13 cellular contexts compared by ENCODE assay signal in genomic region chr4:99968330-99968729, GRCh38. TPM values are rescaled to one million over a fixed set of nuclear protein-coding genes. Genes with fewer than 3 reads are reported as not detected.
DNase-seq lines count a peak whose midpoint lies in the region; ATAC-seq and TF ChIP-seq lines count a peak whose summit lies in the region.
"Had no signal": no experiment of that assay in that cellular context is flagged by ENCODE, and none has a peak within 500 bp of the region (broad histone marks: within the 10 kb centered on the region; RNA-seq: fewer than 3 reads in every experiment).

No MANE protein-coding gene starts in this region.

- H4K91ac ChIP-seq in IMR-90 (ENCODE audit: insufficient read depth, low read depth, low read length), result peak overlapping the region; percentile 61; the same call in 1 of the 2 replicates

- ATAC-seq in IMR-90 (ENCODE audit: low read depth), result peak; percentile 97

- WGBS in IMR-90 (ENCODE audit: extremely low coverage in 2 of 2, insufficient read length in 1 of 2), 2 experiments, result no CpG with 5 or more reads among the region's 1 CpG

- dilution Hi-C loops in IMR-90 (cut with HindIII; ENCODE audit: low sequenced_read_pairs, unreplicated experiment), result no loop called here

- H3K4me1 ChIP-seq in IMR-90 (ENCODE audit: control insufficient read depth, insufficient read depth, low read length) (peaks cover 9% of the 10 kb centered on the region), HAP-1 (no peaks in the 10 kb centered on the region)

- peak overlapping the region; percentile 67; the same call in 1 of the 2 replicates for H3K18ac ChIP-seq in IMR-90 (ENCODE audit: low read depth, low read length)

- peak overlapping the region; percentile 85; the same call in 2 of the 3 replicates for H2BK15ac ChIP-seq in IMR-90 (ENCODE audit: low read depth, low read length)

- peak overlapping the region; percentile 36 for H3K23ac ChIP-seq in IMR-90 (ENCODE audit: low read depth, low read length)

- H4K8ac ChIP-seq in IMR-90 (ENCODE audit: low read depth in 2 of 2, low read length in 2 of 2), result peak overlapping the region; percentile 48 to 79; a peak in 3 of 4 replicates

- H2BK120ac ChIP-seq in IMR-90 (ENCODE audit: low read depth, low read length), result peak overlapping the region; percentile 89

- no peaks in the 10 kb centered on the region for H3K27me3 ChIP-seq in IMR-90 (ENCODE audit: control insufficient read depth, insufficient read depth, low read length)
- no peaks in the 10 kb centered on the region for H3K27me3 ChIP-seq in HAP-1 (ENCODE audit: low read depth)

- H4K5ac ChIP-seq in IMR-90 (ENCODE audit: low read depth, low read length), result peak overlapping the region; percentile 27; the same call in 1 of the 2 replicates

- no peaks in the 10 kb centered on the region for H3K36me3 ChIP-seq in IMR-90 (ENCODE audit: control insufficient read depth, insufficient read depth, low read length)
- no peaks in the 10 kb centered on the region for H3K36me3 ChIP-seq in HAP-1 (replicated peaks)

- H3K4ac ChIP-seq in IMR-90 (ENCODE audit: low read depth, low read length), result peak overlapping the region; percentile 67

- no peak for TF ChIP-seq RAD21 in IMR-90 (IDR thresholded peaks at IDR 0.05; ENCODE audit: low read length)

- H2AK9ac ChIP-seq in IMR-90 (replicated peaks; ENCODE audit: low read depth, low read length, poor library complexity), result no peak overlapping the region

- DNase-seq in AG09309 (ENCODE audit: low read depth) (peak; percentile 23), IMR-90 (peak; percentile 93), choroid plexus epithelial cell (ENCODE audit: low read depth) (peak; percentile 81), kidney tubule cell (ENCODE audit: low spot score) (peak; percentile 84), OCI-M2 (lab: John Stamatoyannopoulos, UW; ENCODE audit: unreplicated experiment) (no peak), posterior cingulate gyrus (no peak), HAP-1 (ENCODE audit: low spot score in 2 of 2) (no peak)
- DNase-seq in activated CD4-positive, CD25-positive, alpha-beta regulatory T cell (lab: John Stamatoyannopoulos, UW), result no peak
- DNase-seq: NCI-H1105 treated with DMSO at 0.1 percent for 48 hours; NCI-H526; stimulated activated CD4-positive, alpha-beta T cell treated with anti-CD3 and anti-CD28 coated beads, Interleukin-4, amount 100 ng/mL, for 4 hours; stimulated activated naive CD4-positive, alpha-beta T cell treated with Interleukin-2 at 50 U/mL for 16 hours had no signal

- no peak for TF ChIP-seq POLR2A in IMR-90 (IDR thresholded peaks at IDR 0.05; ENCODE audit: low read depth, low read length)

- H3K4me3 ChIP-seq in AG09309 (ENCODE audit: control insufficient read depth, low read depth, low read length), result no peak overlapping the region
- H3K4me3 ChIP-seq in IMR-90 (ENCODE audit: insufficient read depth, low read depth, low read length), result no peak overlapping the region
- no peak overlapping the region for H3K4me3 ChIP-seq in choroid plexus epithelial cell (ENCODE audit: low read depth, low read length)
- no peak overlapping the region for H3K4me3 ChIP-seq in HAP-1

- CTCF ChIA-PET in IMR-90 (lab: Yijun Ruan, JAX), result interaction anchor here (1.0 kb wide), 1 partner anchor 20 kb away, joined by 3 read pairs; no protein-coding TSS in a partner anchor

- H4K20me1 ChIP-seq in IMR-90 (ENCODE audit: insufficient read depth, low read length), result no peaks in the 10 kb centered on the region

- peak overlapping the region; percentile 84 for H3K14ac ChIP-seq in IMR-90 (replicated peaks; ENCODE audit: low read depth, low read length)

- POLR2A ChIA-PET in IMR-90 (lab: Charles Lee; ENCODE audit: unreplicated experiment), result interaction anchor here (0.6 kb wide), 1 partner anchor 18 kb away, joined by 3 read pairs; no protein-coding TSS in a partner anchor

- H3K79me1 ChIP-seq in IMR-90 (ENCODE audit: low read depth in 1 of 2, low read length in 2 of 2), result 0 out of 4 replicates have a peak, but pooled peaks cover 0 to 4% of the 10 kb centered on the region in 2 experiments

- H2AFZ ChIP-seq in IMR-90 (replicated peaks; ENCODE audit: low read length, poor library complexity), result no peak overlapping the region

- peak overlapping the region; percentile 50 for H3K27ac ChIP-seq in IMR-90 (ENCODE audit: insufficient read depth, low read length)
- H3K27ac ChIP-seq: C4-2B had no signal

- peaks cover 4% of the 10 kb centered on the region; the same call in 1 of the 2 replicates for H3K9me1 ChIP-seq in IMR-90 (ENCODE audit: insufficient read depth, low read length)

- H3K9me3 ChIP-seq in IMR-90 (ENCODE audit: control insufficient read depth, insufficient read depth, low read length) (no peaks in the 10 kb centered on the region), HAP-1 (no peaks in the 10 kb centered on the region)

- H3K9ac ChIP-seq in IMR-90 (ENCODE audit: low read depth, low read length), result no peak overlapping the region

- peak overlapping the region; percentile 54; the same call in 1 of the 2 replicates for H2AK5ac ChIP-seq in IMR-90 (ENCODE audit: low read depth, low read length)

- no TSS peak for BruUV-seq in IMR-90 (replicated peaks; lab: Mats Ljungman, UMichigan)

- peak overlapping the region; percentile 83 for H2BK20ac ChIP-seq in IMR-90 (ENCODE audit: low read depth, low read length)

- H3K4me2 ChIP-seq in IMR-90 (ENCODE audit: low read depth, low read length), result peak overlapping the region; percentile 67

- H3K56ac ChIP-seq in IMR-90 (ENCODE audit: extremely low read depth, insufficient read depth, low read length), result peak overlapping the region; percentile 40

- intact Hi-C loops in IMR-90 (cut with micrococcal nuclease), result no loop called here
- intact Hi-C loops in posterior cingulate gyrus (cut with DNase I), result no loop called here

- peak overlapping the region; percentile 86 for H2BK5ac ChIP-seq in IMR-90 (ENCODE audit: low read depth, low read length, poor library complexity, severe bottlenecking)

- in situ Hi-C loops in IMR-90 (cut with MboI; ENCODE audit: low sequenced_read_pairs), result no loop called here
- in situ Hi-C loops in HAP-1 (cut with MboI; ENCODE audit: low sequenced_read_pairs), result no loop called here

- TF ChIP-seq CTCF in AG09309 (IDR thresholded peaks at IDR 0.05; ENCODE audit: control insufficient read depth, insufficient read depth, low read depth, low read length, missing control alignments) (no peak), IMR-90 (conservative IDR thresholded peaks at IDR 0.05; ENCODE audit: low read depth, low read length) (no peak), choroid plexus epithelial cell (conservative IDR thresholded peaks at IDR 0.05; ENCODE audit: low read depth, low read length) (no peak)

TF ChIP-seq in IMR-90, 13 proteins besides CTCF, POLR2A, EP300 and RAD21:
- peak; percentile 42; the same call in 1 of the 2 replicates for TF ChIP-seq RFX5 (IDR thresholded peaks at IDR 0.05; ENCODE audit: low read depth, low read length)
- TF ChIP-seq, protein P1, sequence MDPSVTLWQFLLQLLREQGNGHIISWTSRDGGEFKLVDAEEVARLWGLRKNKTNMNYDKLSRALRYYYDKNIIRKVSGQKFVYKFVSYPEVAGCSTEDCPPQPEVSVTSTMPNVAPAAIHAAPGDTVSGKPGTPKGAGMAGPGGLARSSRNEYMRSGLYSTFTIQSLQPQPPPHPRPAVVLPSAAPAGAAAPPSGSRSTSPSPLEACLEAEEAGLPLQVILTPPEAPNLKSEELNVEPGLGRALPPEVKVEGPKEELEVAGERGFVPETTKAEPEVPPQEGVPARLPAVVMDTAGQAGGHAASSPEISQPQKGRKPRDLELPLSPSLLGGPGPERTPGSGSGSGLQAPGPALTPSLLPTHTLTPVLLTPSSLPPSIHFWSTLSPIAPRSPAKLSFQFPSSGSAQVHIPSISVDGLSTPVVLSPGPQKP (IDR thresholded peaks at IDR 0.05; ENCODE audit: borderline replicate concordance, low read depth, low read length), result no peak
TF ChIP-seq in IMR-90: peak in this region for 1.

RNA-seq across cellular contexts. Expression of gene H2AZ1, which starts 18.3 kb away (rescaled TPM):
- total RNA-seq in IMR-90 (2012; rRNA removed), result 938 and 1,129 TPM in 2 replicates
- 419 and 456 TPM in 2 replicates for polyA plus RNA-seq in IMR-90 (2012; rRNA removed)
- polyA plus RNA-seq in IMR-90 (2012; cell fraction: cytosol; rRNA removed), result 543 and 858 TPM in 2 replicates
- 162 and 261 TPM in 2 replicates for polyA plus RNA-seq in IMR-90 (2012; cell fraction: nucleus; rRNA removed; ENCODE audit: low replicate concordance)

RNA-seq across cellular contexts. Expression of gene DNAJB14, which starts 21.9 kb away (rescaled TPM):
- 15.6 and 40.3 TPM in 2 replicates for total RNA-seq in IMR-90 (2012; rRNA removed)
- 12.9 and 14.8 TPM in 2 replicates for polyA plus RNA-seq in IMR-90 (2012; rRNA removed)
- 0.61 and 0.92 TPM in 2 replicates for polyA plus RNA-seq in IMR-90 (2012; cell fraction: cytosol; rRNA removed)
- 12.4 and 19.6 TPM in 2 replicates for polyA plus RNA-seq in IMR-90 (2012; cell fraction: nucleus; rRNA removed; ENCODE audit: low replicate concordance)

Comparison
In these comparisons a context has a peak if more than half of its experiments do, and no peak if none do; other contexts are left out.
1. DNase-seq: peak in AG09309 (single experiment), IMR-90 (single experiment), choroid plexus epithelial cell (single experiment) and kidney tubule cell (single experiment); none in activated CD4-positive, CD25-positive, alpha-beta regulatory T cell (0 of 4), OCI-M2 (single experiment), posterior cingulate gyrus (0 of 10) and HAP-1 (0 of 2).